Comparison of ENCODE assay signal across 35 cellular contexts in the genomic region with DNA sequence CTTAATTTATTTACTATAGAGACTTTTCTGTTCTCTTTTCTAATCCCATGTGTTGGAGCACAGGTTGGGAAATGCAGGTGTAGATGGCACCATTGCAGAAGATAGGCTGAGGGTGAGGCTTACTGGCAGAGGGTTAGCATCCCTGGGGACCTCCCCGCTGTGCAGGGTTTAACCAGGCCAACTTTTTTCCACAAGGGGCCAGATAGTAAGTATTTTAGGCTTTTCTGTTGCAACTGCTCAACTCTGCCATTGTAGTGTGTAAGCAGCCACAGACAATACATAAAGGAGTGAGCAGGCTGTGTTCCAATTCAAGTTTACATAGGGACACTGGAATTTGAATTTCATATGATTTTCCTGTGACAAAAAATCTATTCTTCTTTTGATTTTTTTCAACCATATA. TPM values are rescaled to one million over a fixed set of nuclear protein-coding genes. Genes with fewer than 3 reads are reported as not detected.
"Had no signal": no experiment of that assay in that cellular context is flagged by ENCODE, and none has a peak within 500 bp of the region (broad histone marks: within the 10 kb centered on the region; RNA-seq: fewer than 3 reads in every experiment).

No MANE protein-coding gene starts in this region.

- H3K4me1 ChIP-seq: ascending aorta, SJSA1 had no signal

- DNase-seq: activated CD4-positive, alpha-beta T cell treated with anti-CD3 and anti-CD28 coated beads, Interleukin-2, amount 10 ng/mL, durations not matched to agents 24 days and 14 days; activated CD4-positive, alpha-beta T cell treated with anti-CD3 and anti-CD28 coated beads, Interleukin-2, amount 50 U/mL, for 4 hours; activated CD8-positive, alpha-beta T cell treated with anti-CD3 and anti-CD28 coated beads for 36 hours; activated effector memory CD4-positive, alpha-beta T cell treated with anti-CD3 and anti-CD28 coated beads, Interleukin-2, amount 50 U/mL, for 16 hours; activated naive CD4-positive, alpha-beta T cell; activated naive CD8-positive, alpha-beta T cell treated with anti-CD3 and anti-CD28 coated beads, Interleukin-2, amount 10 ng/mL, durations not matched to agents 7 days and 5 days; activated T-cell treated with anti-CD3 and anti-CD28 coated beads, Interleukin-2, amount 50 U/mL, for 1 hour; activated T-cell treated with anti-CD3 and anti-CD28 coated beads, Interleukin-2, amount 50 U/mL, for 72 hours; amygdala; Karpas-422; KBM-7; NCI-H1048; NCI-H1417; NCI-H146; NCI-H187; NCI-H2029 treated with DMSO at 0.1 percent for 48 hours; NCI-H510A treated with DMSO at 0.1 percent for 48 hours; NCI-H526 treated with DMSO at 0.1 percent for 48 hours; NCI-H82; RPMI8226; SHP77 treated with DMSO at 0.1 percent for 48 hours; T-cell; T-helper 17 cell; T-helper 9 cell had no signal

- H3K36me3 Mint-ChIP-seq: activated naive CD4-positive, alpha-beta T cell treated with anti-CD3 and anti-CD28 coated beads, Interleukin-2, amount 50 U/mL, for 24 hours; T-cell had no signal

- H3K9me3 ChIP-seq: ascending aorta, SJSA1 had no signal

- H3K36me3 ChIP-seq: ascending aorta, cardiac muscle cell, SJSA1 had no signal

- H3K4me3 ChIP-seq: ascending aorta, cardiac muscle cell, SJSA1 had no signal

- H3K27ac Mint-ChIP-seq: activated CD4-positive, alpha-beta T cell treated with anti-CD3 and anti-CD28 coated beads, Interleukin-2, amount 10 ng/mL, durations not matched to agents 24 days and 14 days; activated CD8-positive, alpha-beta T cell treated with anti-CD3 and anti-CD28 coated beads for 36 hours; activated naive CD4-positive, alpha-beta T cell treated with anti-CD3 and anti-CD28 coated beads, Interleukin-2, amount 50 U/mL, for 24 hours; activated naive CD8-positive, alpha-beta T cell treated with anti-CD3 and anti-CD28 coated beads, Interleukin-2, amount 10 ng/mL, durations not matched to agents 7 days and 5 days; activated T-cell treated with anti-CD3 and anti-CD28 coated beads, Interleukin-2, amount 50 U/mL, for 72 hours; activated T-helper 17 cell treated with anti-CD3 and anti-CD28 coated beads, Interleukin-2, amount 50 U/mL, for 72 hours; T-cell; T-helper 17 cell had no signal

- H3K27ac ChIP-seq: ascending aorta, cardiac muscle cell, SJSA1, VCaP had no signal

- H3K9me3 Mint-ChIP-seq: activated CD4-positive, alpha-beta T cell treated with anti-CD3 and anti-CD28 coated beads, Interleukin-2, amount 10 ng/mL, durations not matched to agents 24 days and 14 days; activated CD8-positive, alpha-beta T cell treated with anti-CD3 and anti-CD28 coated beads for 36 hours; activated naive CD4-positive, alpha-beta T cell treated with anti-CD3 and anti-CD28 coated beads, Interleukin-2, amount 50 U/mL, for 24 hours; activated naive CD8-positive, alpha-beta T cell treated with anti-CD3 and anti-CD28 coated beads, Interleukin-2, amount 10 ng/mL, durations not matched to agents 7 days and 5 days; activated T-cell treated with anti-CD3 and anti-CD28 coated beads, Interleukin-2, amount 50 U/mL, for 72 hours; activated T-helper 17 cell treated with anti-CD3 and anti-CD28 coated beads, Interleukin-2, amount 50 U/mL, for 72 hours; central memory CD8-positive, alpha-beta T cell; T-cell had no signal

- H3K4me1 Mint-ChIP-seq: activated naive CD4-positive, alpha-beta T cell treated with anti-CD3 and anti-CD28 coated beads, Interleukin-2, amount 50 U/mL, for 24 hours; activated T-helper 17 cell treated with anti-CD3 and anti-CD28 coated beads, Interleukin-2, amount 50 U/mL, for 72 hours had no signal

- H3K27me3 ChIP-seq: ascending aorta, cardiac muscle cell had no signal

- ATAC-seq: activated CD8-positive, alpha-beta T cell treated with anti-CD3 and anti-CD28 coated beads for 36 hours; activated T-cell treated with anti-CD3 and anti-CD28 coated beads, Interleukin-2, amount 50 U/mL, for 72 hours; activated T-helper 17 cell treated with anti-CD3 and anti-CD28 coated beads, Interleukin-2, amount 50 U/mL, for 72 hours; Panc1; SK-N-SH treated with all-trans-retinoic acid at 6 μM for 48 hours; T-cell; T-helper 17 cell had no signal

- H3K4me3 Mint-ChIP-seq: activated CD4-positive, alpha-beta T cell treated with anti-CD3 and anti-CD28 coated beads, Interleukin-2, amount 10 ng/mL, durations not matched to agents 24 days and 14 days; activated CD8-positive, alpha-beta T cell treated with anti-CD3 and anti-CD28 coated beads for 36 hours; activated naive CD4-positive, alpha-beta T cell treated with anti-CD3 and anti-CD28 coated beads, Interleukin-2, amount 50 U/mL, for 24 hours; activated naive CD8-positive, alpha-beta T cell treated with anti-CD3 and anti-CD28 coated beads, Interleukin-2, amount 10 ng/mL, durations not matched to agents 7 days and 5 days; activated T-cell treated with anti-CD3 and anti-CD28 coated beads, Interleukin-2, amount 50 U/mL, for 72 hours; activated T-helper 17 cell treated with anti-CD3 and anti-CD28 coated beads, Interleukin-2, amount 50 U/mL, for 72 hours; central memory CD8-positive, alpha-beta T cell; T-cell; T-helper 17 cell had no signal

- H3K27me3 Mint-ChIP-seq: activated CD8-positive, alpha-beta T cell treated with anti-CD3 and anti-CD28 coated beads for 36 hours; activated naive CD4-positive, alpha-beta T cell treated with anti-CD3 and anti-CD28 coated beads, Interleukin-2, amount 50 U/mL, for 24 hours; activated naive CD8-positive, alpha-beta T cell treated with anti-CD3 and anti-CD28 coated beads, Interleukin-2, amount 10 ng/mL, durations not matched to agents 7 days and 5 days; activated T-helper 17 cell treated with anti-CD3 and anti-CD28 coated beads, Interleukin-2, amount 50 U/mL, for 72 hours; central memory CD8-positive, alpha-beta T cell; T-cell had no signal

RNA-seq across cellular contexts. Expression of a gene that starts 34.6 kb away (rescaled TPM):
- total RNA-seq: cardiac muscle cell, chondrocyte, MCF 10A had no signal
